22 cellular contexts compared by ENCODE assay signal in the genomic region with DNA sequence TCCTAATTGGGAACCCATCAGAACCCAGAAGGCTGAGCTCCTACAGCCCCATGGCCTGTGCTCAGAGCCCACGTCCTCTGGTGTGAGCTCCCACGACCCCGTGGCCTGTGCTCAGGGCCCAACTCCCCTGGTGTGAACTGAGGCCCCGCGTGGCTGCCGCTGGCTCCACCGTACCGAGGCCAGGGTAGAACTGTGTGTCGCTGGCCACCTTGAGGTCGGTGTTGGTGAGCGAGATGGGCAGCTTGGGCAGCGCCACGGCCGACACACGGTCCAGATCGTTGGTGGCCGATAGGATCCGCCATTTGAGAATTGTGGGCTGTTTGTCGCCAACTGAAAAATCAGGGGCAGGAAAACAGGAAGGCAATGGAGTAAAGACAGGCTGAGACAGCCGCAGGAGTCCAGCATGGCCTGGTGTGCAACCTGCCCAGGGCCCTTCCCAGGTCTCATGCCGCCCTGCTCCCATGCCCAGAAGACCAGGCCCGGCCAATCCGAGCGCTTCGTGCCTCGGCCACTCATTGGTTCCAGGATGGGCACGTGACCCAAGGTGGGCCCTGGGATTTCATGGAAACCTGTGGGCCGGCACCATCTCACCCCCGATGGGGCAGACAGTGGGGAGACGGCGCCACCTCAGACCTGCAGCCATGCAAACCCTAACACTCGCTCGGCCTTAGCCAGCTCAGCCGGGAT. TPM values are rescaled to one million over a fixed set of nuclear protein-coding genes. Genes with fewer than 3 reads are reported as not detected.
"Had no signal": no experiment of that assay in that cellular context is flagged by ENCODE, and none has a peak within 500 bp of the region (broad histone marks: within the 10 kb centered on the region; RNA-seq: fewer than 3 reads in every experiment).

No MANE protein-coding gene starts in this region.

- H3K4me3 Mint-ChIP-seq: IgD-negative memory B cell had no signal

- H3K27me3 ChIP-seq: MG63, SJCRH30 had no signal

- H3K27ac ChIP-seq: SJCRH30 had no signal

- H3K9me3 ChIP-seq: MG63, SJCRH30 had no signal

- H3K27me3 Mint-ChIP-seq: IgD-negative memory B cell had no signal

- ATAC-seq: SK-N-SH treated with all-trans-retinoic acid at 6 μM for 48 hours had no signal

- DNase-seq: KBM-7, MG63, NCI-H1092, NCI-H1105 treated with DMSO at 0.1 percent for 48 hours, NCI-H1417 treated with DMSO at 0.1 percent for 48 hours, NCI-H146, NCI-H1694 treated with DMSO at 0.1 percent for 48 hours, NCI-H1930, NCI-H2081, NCI-H2107, NCI-H2227 treated with DMSO at 0.1 percent for 48 hours, NCI-H524, NCI-H526 treated with DMSO at 0.1 percent for 48 hours, NCI-H748 treated with DMSO at 0.1 percent for 48 hours, RPMI8226, SHP77, SJCRH30 had no signal

- H3K9me3 Mint-ChIP-seq: IgD-negative memory B cell had no signal

- FAIRE-seq: RCC 7860 had no signal

- H3K36me3 Mint-ChIP-seq: IgD-negative memory B cell had no signal

- H3K4me3 ChIP-seq: MG63, SJCRH30 had no signal

- H3K4me1 ChIP-seq: SJCRH30 had no signal

RNA-seq across cellular contexts. Expression of a gene that starts 11.8 kb away (rescaled TPM):
- total RNA-seq: HT1080, NCI-H460, SJCRH30 had no signal
- polyA plus RNA-seq: IgD-negative memory B cell had no signal

RNA-seq across cellular contexts. Expression of a gene that starts 22.1 kb away (rescaled TPM):
- total RNA-seq: HT1080 had no signal

RNA-seq across cellular contexts. Expression of a gene that starts 29.4 kb away (rescaled TPM):
- total RNA-seq: HT1080, NCI-H460, SJCRH30 had no signal
- polyA plus RNA-seq: IgD-negative memory B cell had no signal
